In the genomic region with DNA sequence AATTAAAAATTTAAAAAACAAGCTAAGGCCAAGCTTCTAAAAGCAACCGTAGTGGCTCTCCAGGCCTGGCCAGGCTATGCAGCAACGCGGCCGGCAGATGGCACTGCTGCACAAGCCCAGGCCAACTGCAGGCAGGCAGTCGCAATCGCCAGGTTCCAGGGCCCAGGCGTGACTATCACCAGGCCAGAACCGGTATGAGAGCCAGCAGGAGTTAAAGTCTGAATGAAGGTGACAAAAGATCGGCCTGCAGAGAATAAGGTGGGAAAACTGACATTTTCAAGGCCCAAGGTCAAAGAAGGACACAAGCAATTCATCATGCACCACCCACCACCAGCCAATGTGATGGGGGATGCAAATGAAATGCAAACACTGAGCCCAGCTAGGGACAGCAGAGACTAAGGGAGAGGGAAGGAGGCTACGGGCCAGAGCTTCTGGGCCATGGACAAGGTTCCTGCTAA, we compare ENCODE assay signal across 8 cellular contexts. TPM values are rescaled to one million over a fixed set of nuclear protein-coding genes. Genes with fewer than 3 reads are reported as not detected.
DNase-seq lines count a peak whose midpoint lies in the region; ATAC-seq and TF ChIP-seq lines count a peak whose summit lies in the region.

No MANE protein-coding gene starts in this region.

- H3K27me3 Mint-ChIP-seq in activated naive CD4-positive, alpha-beta T cell treated with anti-CD3 and anti-CD28 coated beads for 36 hours (ENCODE audit: low read depth), result no peaks in the 10 kb centered on the region
- H3K27me3 Mint-ChIP-seq in glutamatergic neuron (ENCODE audit: unreplicated experiment), result peaks cover 2% of the 10 kb centered on the region

- H3K27ac Mint-ChIP-seq in activated naive CD4-positive, alpha-beta T cell treated with anti-CD3 and anti-CD28 coated beads for 36 hours, result no peak overlapping the region
- H3K27ac Mint-ChIP-seq in glutamatergic neuron (ENCODE audit: unreplicated experiment), result no peak overlapping the region

- H3K36me3 Mint-ChIP-seq in activated naive CD4-positive, alpha-beta T cell treated with anti-CD3 and anti-CD28 coated beads for 36 hours (ENCODE audit: low read depth), result no peaks in the 10 kb centered on the region
- H3K36me3 Mint-ChIP-seq in glutamatergic neuron (ENCODE audit: unreplicated experiment), result no peaks in the 10 kb centered on the region

- no peaks in the 10 kb centered on the region for H3K4me1 ChIP-seq in Loucy (ENCODE audit: insufficient read depth, low read length, poor library complexity, severe bottlenecking)
- H3K4me1 ChIP-seq in ovary (ENCODE audit: insufficient read depth), result no peaks in the 10 kb centered on the region
- H3K4me1 ChIP-seq in thoracic aorta (ENCODE audit: control insufficient read depth in 1 of 2, low read depth in 2 of 2), result no peaks in the 10 kb centered on the region

- H3K36me3 ChIP-seq in Loucy (ENCODE audit: insufficient read depth, low read length), result no peaks in the 10 kb centered on the region
- no peaks in the 10 kb centered on the region for H3K36me3 ChIP-seq in ovary
- H3K36me3 ChIP-seq in thoracic aorta, result no peaks in the 10 kb centered on the region

- no peak overlapping the region for H3K4me3 Mint-ChIP-seq in activated naive CD4-positive, alpha-beta T cell treated with anti-CD3 and anti-CD28 coated beads for 36 hours
- no peak overlapping the region for H3K4me3 Mint-ChIP-seq in glutamatergic neuron (ENCODE audit: unreplicated experiment)

- intact Hi-C loops in activated naive CD4-positive, alpha-beta T cell treated with anti-CD3 and anti-CD28 coated beads for 36 hours (cut with micrococcal nuclease), result loop anchor here (1.0 to 5.0 kb wide), 3 partner anchors 52 to 297 kb away; no protein-coding TSS in a partner anchor
- intact Hi-C loops in ovary (cut with DNase I), result loop anchor here (5.0 kb wide), 2 partner anchors 54 to 294 kb away; no protein-coding TSS in a partner anchor

- no peaks in the 10 kb centered on the region for H4K20me1 ChIP-seq in Loucy (ENCODE audit: insufficient read depth, low read length, poor library complexity, severe bottlenecking)

- H3K27me3 ChIP-seq in Loucy (ENCODE audit: insufficient read depth, low read length, poor library complexity, severe bottlenecking) (no peaks in the 10 kb centered on the region), ovary (no peaks in the 10 kb centered on the region), thoracic aorta (replicated peaks; ENCODE audit: insufficient read depth) (no peaks in the 10 kb centered on the region)

- no peaks in the 10 kb centered on the region for H3K9me3 Mint-ChIP-seq in activated naive CD4-positive, alpha-beta T cell treated with anti-CD3 and anti-CD28 coated beads for 36 hours
- H3K9me3 Mint-ChIP-seq in glutamatergic neuron (ENCODE audit: unreplicated experiment), result no peaks in the 10 kb centered on the region

- H3K4me3 ChIP-seq in Loucy (ENCODE audit: low read length, poor library complexity, severe bottlenecking) (no peak overlapping the region), ovary (no peak overlapping the region), thoracic aorta (no peak overlapping the region)

- no peak for TF ChIP-seq POLR2A in ovary (IDR thresholded peaks at IDR 0.05)

- TF ChIP-seq CTCF in 22Rv1 (IDR thresholded peaks at IDR 0.05) (peak; percentile 100), Loucy (conservative IDR thresholded peaks at IDR 0.05; ENCODE audit: low read length) (peak; percentile 95), glutamatergic neuron (IDR thresholded peaks at IDR 0.05; ENCODE audit: partially characterized antibody, unreplicated experiment) (peak; percentile 78), ovary (IDR thresholded peaks at IDR 0.05) (peak; percentile 81 to 87 (median 82)), thoracic aorta (IDR thresholded peaks at IDR 0.05) (peak; percentile 91)

- H3K9me2 ChIP-seq in Loucy (replicated peaks; ENCODE audit: low read depth, low read length), result no peaks in the 10 kb centered on the region

- H2AFZ ChIP-seq in Loucy (ENCODE audit: low read length), result peak overlapping the region; percentile 47; the same call in 1 of the 2 replicates

- H3F3A ChIP-seq in Loucy (ENCODE audit: low read depth), result no peaks in the 10 kb centered on the region

- 4% methylated on average over 10 of the region's 10 CpGs for WGBS in ovary, 3 donors

- no peaks in the 10 kb centered on the region for H3K79me2 ChIP-seq in Loucy (ENCODE audit: insufficient read depth, low read length)

- peak; percentile 75 for DNase-seq in SK-N-DZ (ENCODE audit: low spot score)
- DNase-seq in activated naive CD4-positive, alpha-beta T cell treated with anti-CD3 and anti-CD28 coated beads for 36 hours, result peak; percentile 79
- peak; percentile 91 for DNase-seq in glutamatergic neuron
- DNase-seq in ovary, result peak; percentile 60 to 82 (median 73)
- no peak for DNase-seq in thoracic aorta (ENCODE audit: low spot score)

- peak; percentile 69 for ATAC-seq in GM18498 (IDR thresholded peaks at IDR 0.05; ENCODE audit: unreplicated experiment)
- ATAC-seq in thoracic aorta (ENCODE audit: insufficient number of reproducible peaks, low FRiP score, low read depth), result no peak

- no peaks in the 10 kb centered on the region for H3K9me3 ChIP-seq in Loucy (ENCODE audit: insufficient read depth, low read depth, low read length)
- H3K9me3 ChIP-seq in ovary, result no peaks in the 10 kb centered on the region
- H3K9me3 ChIP-seq in thoracic aorta, result no peaks in the 10 kb centered on the region

- no peak overlapping the region for H3K4me2 ChIP-seq in Loucy (ENCODE audit: low read depth, low read length, poor library complexity, severe bottlenecking)

- CTCF ChIA-PET in activated naive CD4-positive, alpha-beta T cell treated with anti-CD3 and anti-CD28 coated beads for 36 hours (lab: Charles Lee), result interaction anchor here (0.6 to 6.6 kb wide), 30 partner anchors 8 to 297 kb away, joined by 3 to 197 read pairs (median 4); no protein-coding TSS in a partner anchor

- TF ChIP-seq EP300 in ovary (IDR thresholded peaks at IDR 0.05), result no peak

- no peak overlapping the region for H3K9ac ChIP-seq in Loucy (ENCODE audit: low read depth, low read length, poor library complexity, severe bottlenecking)

- no peaks in the 10 kb centered on the region for H3K4me1 Mint-ChIP-seq in activated naive CD4-positive, alpha-beta T cell treated with anti-CD3 and anti-CD28 coated beads for 36 hours (ENCODE audit: low read depth)
- no peaks in the 10 kb centered on the region for H3K4me1 Mint-ChIP-seq in glutamatergic neuron (ENCODE audit: low read depth, unreplicated experiment)

- H3K27ac ChIP-seq in 22Rv1, result no peak overlapping the region
- no peak overlapping the region for H3K27ac ChIP-seq in ovary
- no peak overlapping the region for H3K27ac ChIP-seq in thoracic aorta

RNA-seq across cellular contexts. Expression of a gene that starts 43.6 kb away (rescaled TPM):
- polyA plus RNA-seq in SK-N-DZ (2014; cell fraction: cytosol; rRNA removed), result not detected in 2 replicates
- polyA plus RNA-seq in SK-N-DZ (2014; cell fraction: nucleus; rRNA removed), result not detected in 2 replicates
- not detected for total RNA-seq in activated naive CD4-positive, alpha-beta T cell treated with anti-CD3 and anti-CD28 coated beads for 36 hours
- total RNA-seq in glutamatergic neuron (ENCODE audit: unreplicated experiment), result not detected
- total RNA-seq in ovary, result 1 to 10 TPM; 3.0 to 6.7 (median 4.8) TPM
- 1 to 10 TPM; 3.1 to 3.3 TPM for polyA plus RNA-seq in ovary
- 10 to 100 TPM in 1 of 2 donors, 1 to 10 TPM in 1; 6.7 to 18.5 TPM for total RNA-seq in thoracic aorta
